In the genomic region with DNA sequence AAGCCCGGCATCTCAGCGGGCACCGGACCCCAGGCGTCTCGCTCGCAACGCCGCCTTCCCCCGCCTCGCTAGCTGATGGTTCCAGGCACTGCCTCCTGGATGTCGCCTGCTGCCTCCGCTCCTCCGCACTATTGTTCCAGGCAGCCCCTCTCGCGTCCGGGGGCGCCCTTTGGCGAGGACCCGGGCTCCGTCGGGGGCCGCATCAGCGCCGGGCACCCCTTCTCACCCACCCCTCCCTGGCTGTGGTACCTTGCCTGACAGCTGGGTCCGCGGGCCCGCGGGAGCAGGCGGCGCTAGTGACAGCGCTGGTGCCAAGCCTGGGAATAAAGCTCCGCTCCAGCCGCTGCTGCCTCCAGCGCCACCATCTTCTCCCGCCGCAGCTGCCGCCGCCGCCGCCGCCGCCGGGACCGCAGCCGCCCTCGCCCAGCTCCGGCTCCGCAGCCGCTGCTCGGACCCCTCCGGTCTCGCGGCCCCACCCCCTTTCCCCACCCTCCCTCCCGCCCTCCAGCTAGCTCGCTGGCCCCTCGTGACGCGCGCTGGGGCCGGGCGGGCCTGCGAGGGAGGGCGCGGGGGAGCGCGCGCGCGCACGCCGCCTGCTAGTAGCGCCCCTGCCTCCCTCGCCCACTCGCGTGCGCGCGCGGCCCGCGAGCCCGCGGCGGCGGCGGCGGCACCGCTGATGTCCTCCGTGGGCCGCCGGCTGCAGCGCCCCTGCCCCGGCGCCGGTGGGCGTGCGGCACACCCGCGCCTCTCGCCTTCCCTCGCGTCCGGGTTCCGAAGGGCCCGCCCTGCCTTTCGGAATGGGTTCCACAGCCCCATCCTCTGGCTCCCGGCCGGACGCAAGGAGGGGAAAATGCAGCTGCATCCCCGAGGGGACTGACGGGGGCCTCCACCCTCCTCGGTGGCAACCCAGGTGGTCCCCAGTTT, we compare ENCODE assay signal across 8 cellular contexts. TPM values are rescaled to one million over a fixed set of nuclear protein-coding genes. Genes with fewer than 3 reads are reported as not detected.
A peak's percentile ranks its signal among the peaks of the same experiment; 100 is the strongest.
DNase-seq lines count a peak whose midpoint lies in the region; ATAC-seq lines count a peak whose summit lies in the region.

A gene (minus strand): TSS at position 468 of the 924 bp plus-strand sequence.

- H3K4me3 Mint-ChIP-seq in stimulated activated naive CD8-positive, alpha-beta T cell treated with anti-CD3 and anti-CD28 coated beads, Interleukin-15, amount 100 ng/mL, for 72 hours = peak within 1 kb of the TSS; percentile 82 to 86

- H3K27ac Mint-ChIP-seq in stimulated activated naive CD8-positive, alpha-beta T cell treated with anti-CD3 and anti-CD28 coated beads, Interleukin-15, amount 100 ng/mL, for 72 hours = peak within 1 kb of the TSS in 1 of 2 donors; percentile 11

- H3K27me3 Mint-ChIP-seq in stimulated activated naive CD8-positive, alpha-beta T cell treated with anti-CD3 and anti-CD28 coated beads, Interleukin-15, amount 100 ng/mL, for 72 hours = peaks cover 26% of the 10 kb centered on the region

- H3K9me3 Mint-ChIP-seq in stimulated activated naive CD8-positive, alpha-beta T cell treated with anti-CD3 and anti-CD28 coated beads, Interleukin-15, amount 100 ng/mL, for 72 hours = no peaks in the 10 kb centered on the region

- peak; percentile 17 for ATAC-seq in GM18858 (IDR thresholded peaks at IDR 0.05; ENCODE audit: unreplicated experiment)
- peak; percentile 38 for ATAC-seq in HG03064 (IDR thresholded peaks at IDR 0.05; ENCODE audit: low read depth, unreplicated experiment)
- ATAC-seq in stimulated activated naive CD8-positive, alpha-beta T cell treated with anti-CD3 and anti-CD28 coated beads, Interleukin-15, amount 100 ng/mL, for 72 hours = peak; percentile 54

- H3K4me1 Mint-ChIP-seq in stimulated activated naive CD8-positive, alpha-beta T cell treated with anti-CD3 and anti-CD28 coated beads, Interleukin-15, amount 100 ng/mL, for 72 hours = peaks cover 24% of the 10 kb centered on the region

- DNase-seq in 8988T = peak; percentile 34
- peak; percentile 27 for DNase-seq in NCI-H510A (lab: John Stamatoyannopoulos, UW)
- peak; percentile 48 to 58 for DNase-seq in activated T-cell treated with anti-CD3 and anti-CD28 coated beads, Interleukin-2, amount 50 U/mL, for 48 hours
- peak; percentile 70 for DNase-seq in fibroblast of gingiva (ENCODE audit: low read depth)
- peak; percentile 71 for DNase-seq in myocyte (ENCODE audit: low read depth)
- peak; percentile 38 to 45 for DNase-seq in stimulated activated naive CD8-positive, alpha-beta T cell treated with anti-CD3 and anti-CD28 coated beads, Interleukin-15, amount 100 ng/mL, for 72 hours

RNA-seq across cellular contexts. Expression of the gene that starts here (rescaled TPM):
- total RNA-seq in myocyte = 2.9 and 4.0 TPM in 2 replicates
- 4.8 TPM for polyA plus RNA-seq in myocyte (2012)

Comparison
In these comparisons a context has a peak if more than half of its experiments do, and no peak if none do; other contexts are left out.
1. Peak in every context shown above with its lines: DNase-seq and ATAC-seq.